In the genomic region with DNA sequence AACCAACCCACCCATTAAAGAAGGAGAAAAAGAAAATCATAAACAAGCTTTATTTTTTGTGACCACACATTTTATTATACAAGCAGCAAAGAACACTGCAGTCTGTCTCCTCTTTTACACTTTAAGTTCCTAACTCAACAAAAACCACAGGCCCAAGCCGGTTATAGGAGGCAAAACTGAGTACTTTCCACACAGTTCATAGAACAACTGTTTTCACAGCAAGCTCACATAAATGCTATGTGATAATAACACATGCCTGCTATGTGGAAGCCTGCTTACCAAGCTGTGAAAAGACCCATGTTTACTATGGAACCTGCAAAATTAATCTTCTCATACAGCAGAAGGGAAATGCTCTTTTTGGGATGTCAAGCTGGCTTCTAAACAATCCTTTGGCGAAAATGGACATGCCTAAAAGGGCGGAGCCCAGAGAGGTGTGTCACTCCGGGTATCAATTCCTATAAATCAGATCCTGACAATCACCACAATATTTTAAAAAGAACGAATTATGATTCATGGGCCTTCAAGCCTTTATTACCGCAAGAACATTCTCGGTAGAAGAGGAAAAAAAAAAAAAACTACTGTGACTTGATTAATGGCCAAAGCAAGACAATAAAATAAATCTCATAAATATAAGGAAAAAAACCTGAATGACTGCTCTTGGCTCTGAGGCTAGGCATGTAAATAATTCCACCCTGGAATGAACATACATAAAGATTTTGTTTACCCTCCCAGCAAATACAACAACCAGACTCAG, we compare ENCODE assay signal across 1 cellular context.
TF ChIP-seq lines count a peak whose summit lies in the region.

No MANE protein-coding gene starts in this region.

TF ChIP-seq in GM12878, 131 proteins besides CTCF, POLR2A, EP300 and RAD21 (continued from another document):
- TF ChIP-seq, protein P1, sequence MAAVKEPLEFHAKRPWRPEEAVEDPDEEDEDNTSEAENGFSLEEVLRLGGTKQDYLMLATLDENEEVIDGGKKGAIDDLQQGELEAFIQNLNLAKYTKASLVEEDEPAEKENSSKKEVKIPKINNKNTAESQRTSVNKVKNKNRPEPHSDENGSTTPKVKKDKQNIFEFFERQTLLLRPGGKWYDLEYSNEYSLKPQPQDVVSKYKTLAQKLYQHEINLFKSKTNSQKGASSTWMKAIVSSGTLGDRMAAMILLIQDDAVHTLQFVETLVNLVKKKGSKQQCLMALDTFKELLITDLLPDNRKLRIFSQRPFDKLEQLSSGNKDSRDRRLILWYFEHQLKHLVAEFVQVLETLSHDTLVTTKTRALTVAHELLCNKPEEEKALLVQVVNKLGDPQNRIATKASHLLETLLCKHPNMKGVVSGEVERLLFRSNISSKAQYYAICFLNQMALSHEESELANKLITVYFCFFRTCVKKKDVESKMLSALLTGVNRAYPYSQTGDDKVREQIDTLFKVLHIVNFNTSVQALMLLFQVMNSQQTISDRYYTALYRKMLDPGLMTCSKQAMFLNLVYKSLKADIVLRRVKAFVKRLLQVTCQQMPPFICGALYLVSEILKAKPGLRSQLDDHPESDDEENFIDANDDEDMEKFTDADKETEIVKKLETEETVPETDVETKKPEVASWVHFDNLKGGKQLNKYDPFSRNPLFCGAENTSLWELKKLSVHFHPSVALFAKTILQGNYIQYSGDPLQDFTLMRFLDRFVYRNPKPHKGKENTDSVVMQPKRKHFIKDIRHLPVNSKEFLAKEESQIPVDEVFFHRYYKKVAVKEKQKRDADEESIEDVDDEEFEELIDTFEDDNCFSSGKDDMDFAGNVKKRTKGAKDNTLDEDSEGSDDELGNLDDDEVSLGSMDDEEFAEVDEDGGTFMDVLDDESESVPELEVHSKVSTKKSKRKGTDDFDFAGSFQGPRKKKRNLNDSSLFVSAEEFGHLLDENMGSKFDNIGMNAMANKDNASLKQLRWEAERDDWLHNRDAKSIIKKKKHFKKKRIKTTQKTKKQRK (IDR thresholded peaks at IDR 0.05; ENCODE audit: low read depth, low read length), result no peak
- TF ChIP-seq, protein P2, sequence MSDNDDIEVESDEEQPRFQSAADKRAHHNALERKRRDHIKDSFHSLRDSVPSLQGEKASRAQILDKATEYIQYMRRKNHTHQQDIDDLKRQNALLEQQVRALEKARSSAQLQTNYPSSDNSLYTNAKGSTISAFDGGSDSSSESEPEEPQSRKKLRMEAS (IDR thresholded peaks at IDR 0.05; ENCODE audit: low read depth, low read length), result no peak
- TF ChIP-seq PML (IDR thresholded peaks at IDR 0.05; ENCODE audit: low read length), result no peak
- TF ChIP-seq ZZZ3 (IDR thresholded peaks at IDR 0.05; ENCODE audit: control insufficient read depth, insufficient read length, low read depth), result no peak
- TF ChIP-seq, protein P3, sequence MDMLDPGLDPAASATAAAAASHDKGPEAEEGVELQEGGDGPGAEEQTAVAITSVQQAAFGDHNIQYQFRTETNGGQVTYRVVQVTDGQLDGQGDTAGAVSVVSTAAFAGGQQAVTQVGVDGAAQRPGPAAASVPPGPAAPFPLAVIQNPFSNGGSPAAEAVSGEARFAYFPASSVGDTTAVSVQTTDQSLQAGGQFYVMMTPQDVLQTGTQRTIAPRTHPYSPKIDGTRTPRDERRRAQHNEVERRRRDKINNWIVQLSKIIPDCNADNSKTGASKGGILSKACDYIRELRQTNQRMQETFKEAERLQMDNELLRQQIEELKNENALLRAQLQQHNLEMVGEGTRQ (IDR thresholded peaks at IDR 0.05; ENCODE audit: borderline replicate concordance, low read depth, low read length), result no peak
- no peak for TF ChIP-seq TBL1XR1 (IDR thresholded peaks at IDR 0.05; ENCODE audit: low read depth, low read length)
- TF ChIP-seq CHD4 (IDR thresholded peaks at IDR 0.05), result no peak
- TF ChIP-seq STAT3 (IDR thresholded peaks at IDR 0.05; ENCODE audit: low read depth, low read length), result no peak
- no peak for TF ChIP-seq WRNIP1 (IDR thresholded peaks at IDR 0.05; ENCODE audit: borderline replicate concordance, low read depth, low read length)
